In genomic region chr1:93446837-93447451, GRCh38 we compare ENCODE assay signal across 8 cellular contexts. TPM values are rescaled to one million over a fixed set of nuclear protein-coding genes. Genes with fewer than 3 reads are reported as not detected.
DNase-seq lines count a peak whose midpoint lies in the region; ATAC-seq, FAIRE-seq and TF ChIP-seq lines count a peak whose summit lies in the region.

No MANE protein-coding gene starts in this region.

- H3K27ac ChIP-seq in liver (ENCODE audit: low read depth in 1 of 2, low read length in 2 of 2) (peak overlapping the region; percentile 47 to 56), thoracic aorta (no peak overlapping the region)

- H3K4me1 ChIP-seq in liver (ENCODE audit: control insufficient read depth in 4 of 4, insufficient read depth in 4 of 4, low read length in 3 of 4) (peaks cover 0 to 15% (median 11%) of the 10 kb centered on the region in 4 donors), thoracic aorta (ENCODE audit: control insufficient read depth in 1 of 2, low read depth in 2 of 2) (peaks cover 0 to 5% of the 10 kb centered on the region in 2 donors)

- TF ChIP-seq CTCF in cardiac fibroblast (IDR thresholded peaks at IDR 0.05; ENCODE audit: low read depth, low read length) (no peak), liver (IDR thresholded peaks at IDR 0.05; ENCODE audit: low read depth, low read length, missing input control) (no peak), thoracic aorta (IDR thresholded peaks at IDR 0.05) (no peak)

- H3K9ac ChIP-seq in liver (ENCODE audit: low read depth in 1 of 2, low read length in 2 of 2) = peak overlapping the region in 1 of 2 donors; percentile 70

- H3K4me3 ChIP-seq in cardiac fibroblast (replicated peaks in 1 of 2; ENCODE audit: low read depth in 2 of 2, low read length in 2 of 2) = peak overlapping the region in 1 of 2 donors; percentile 74
- H3K4me3 ChIP-seq in liver (ENCODE audit: low read depth in 1 of 3, low read length in 3 of 3) = peak overlapping the region; percentile 36 to 96 (median 92)
- peak overlapping the region; percentile 91 for H3K4me3 ChIP-seq in thoracic aorta

- DNase-seq in stimulated activated CD4-positive, alpha-beta T cell treated with anti-CD3 and anti-CD28 coated beads, Interleukin-4, amount 100 ng/mL, for 24 hours = peak; percentile 15
- no peak for DNase-seq in stimulated activated CD4-positive, alpha-beta T cell treated with anti-CD3 and anti-CD28 coated beads, Interleukin-1b, Interleukin-23, amount 100 ng/mL, for 48 hours
- peak; percentile 67 for DNase-seq in NCI-H526 treated with DMSO at 0.1 percent for 48 hours (lab: John Stamatoyannopoulos, UW)
- DNase-seq in cardiac fibroblast (ENCODE audit: low read depth in 2 of 2) = peak; percentile 10 to 21
- DNase-seq in thoracic aorta (ENCODE audit: low spot score) = no peak
- no peak for DNase-seq in RCC 7860 (ENCODE audit: low spot score)

- ATAC-seq in thoracic aorta (ENCODE audit: insufficient number of reproducible peaks, low FRiP score, low read depth) (no peak), GM19397 (IDR thresholded peaks at IDR 0.05; ENCODE audit: unreplicated experiment) (no peak)

- no peaks in the 10 kb centered on the region for H3K27me3 ChIP-seq in liver (ENCODE audit: control insufficient read depth in 4 of 4, insufficient read depth in 4 of 4, low read length in 3 of 4)
- H3K27me3 ChIP-seq in thoracic aorta (replicated peaks; ENCODE audit: insufficient read depth) = no peaks in the 10 kb centered on the region

- WGBS in liver = 33% methylated on average over 16 of the region's 16 CpGs

- no peaks in the 10 kb centered on the region for H3K9me3 ChIP-seq in liver (ENCODE audit: control insufficient read depth in 4 of 4, low read length in 3 of 4)
- H3K9me3 ChIP-seq in thoracic aorta = no peaks in the 10 kb centered on the region

- no peak for FAIRE-seq in RCC 7860 (lab: Jason Lieb, UNC)

- TF ChIP-seq RAD21 in liver (IDR thresholded peaks at IDR 0.05) = no peak

- no peaks in the 10 kb centered on the region for H3K36me3 ChIP-seq in liver (ENCODE audit: control insufficient read depth in 4 of 4, insufficient read depth in 3 of 4, low read depth in 1 of 4, low read length in 3 of 4)
- H3K36me3 ChIP-seq in thoracic aorta = no peaks in the 10 kb centered on the region

TF ChIP-seq in liver, 16 proteins besides CTCF, POLR2A, EP300 and RAD21:
- TF ChIP-seq ZBTB33 (IDR thresholded peaks at IDR 0.05) = no peak
- no peak for TF ChIP-seq GABPA (IDR thresholded peaks at IDR 0.05 in 1 of 2, conservative IDR thresholded peaks at IDR 0.05 in 1 of 2)
- TF ChIP-seq JUND (IDR thresholded peaks at IDR 0.05) = no peak
- TF ChIP-seq TAF1 (conservative IDR thresholded peaks at IDR 0.05) = no peak
- TF ChIP-seq FOXA2 (IDR thresholded peaks at IDR 0.05) = no peak
- no peak for TF ChIP-seq ATF3 (IDR thresholded peaks at IDR 0.05)
- no peak for TF ChIP-seq HNF4A (conservative IDR thresholded peaks at IDR 0.05)
- no peak for TF ChIP-seq REST (IDR thresholded peaks at IDR 0.05)
- TF ChIP-seq RXRA (IDR thresholded peaks at IDR 0.05) = no peak
- no peak for TF ChIP-seq NR2F2 (IDR thresholded peaks at IDR 0.05)
- TF ChIP-seq MAX (IDR thresholded peaks at IDR 0.05) = no peak
- no peak for TF ChIP-seq YY1 (IDR thresholded peaks at IDR 0.05)
- TF ChIP-seq SP1 (IDR thresholded peaks at IDR 0.05) = no peak
- TF ChIP-seq EGR1 (IDR thresholded peaks at IDR 0.05; ENCODE audit: low read depth in 2 of 2) = no peak
- no peak for TF ChIP-seq FOXA1 (IDR thresholded peaks at IDR 0.05)
- TF ChIP-seq HNF4G (IDR thresholded peaks at IDR 0.05) = no peak

RNA-seq across cellular contexts. Expression of gene FNBP1L, which starts 1.0 kb away (rescaled TPM):
- 10 to 100 TPM; 10.6 to 13.5 TPM for total RNA-seq in liver
- polyA plus RNA-seq in liver = 1 to 10 TPM; 5.3 to 7.1 TPM
- 10 to 100 TPM; 12.2 to 13.2 TPM for total RNA-seq in thoracic aorta

Comparison
In these comparisons a context has a peak if more than half of its experiments do, and no peak if none do; other contexts are left out.
1. DNase-seq: peak in stimulated activated CD4-positive, alpha-beta T cell treated with anti-CD3 and anti-CD28 coated beads, Interleukin-4, amount 100 ng/mL, for 24 hours (single experiment), NCI-H526 treated with DMSO at 0.1 percent for 48 hours (single experiment) and cardiac fibroblast (2 of 2); none in stimulated activated CD4-positive, alpha-beta T cell treated with anti-CD3 and anti-CD28 coated beads, Interleukin-1b, Interleukin-23, amount 100 ng/mL, for 48 hours (single experiment), thoracic aorta (single experiment) and RCC 7860 (single experiment).
2. H3K27ac ChIP-seq: peak in liver (2 of 2); none in thoracic aorta (0 of 2).